In the genomic region with DNA sequence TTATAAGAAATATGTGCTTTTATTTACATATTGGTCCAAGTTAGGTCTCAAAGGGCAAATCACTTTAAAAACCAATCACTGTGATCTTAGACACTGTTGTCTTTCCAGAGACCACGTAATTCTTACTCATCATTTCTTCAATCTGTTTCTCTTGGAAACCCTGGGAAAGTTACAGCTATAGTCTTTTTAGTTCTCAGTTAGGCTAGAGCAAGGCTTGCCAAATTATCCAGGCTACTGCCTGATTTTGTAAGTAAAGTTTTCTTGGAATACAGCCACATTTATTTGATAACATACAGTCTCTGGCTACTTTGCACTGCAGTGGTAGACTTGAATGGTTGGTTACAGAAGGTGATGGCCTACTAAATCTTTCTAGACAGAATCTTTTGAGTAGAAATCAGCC, we compare ENCODE assay signal across 15 cellular contexts.
DNase-seq lines count a peak whose midpoint lies in the region; ATAC-seq and TF ChIP-seq lines count a peak whose summit lies in the region.
"Had no signal": no experiment of that assay in that cellular context is flagged by ENCODE, and none has a peak within 500 bp of the region (broad histone marks: within the 10 kb centered on the region; RNA-seq: fewer than 3 reads in every experiment).

No MANE protein-coding gene starts in this region.

- H3K27me3 Mint-ChIP-seq in progenitor cell of endocrine pancreas: no peaks in the 10 kb centered on the region
- H3K27me3 Mint-ChIP-seq: T-helper 17 cell had no signal

- peaks cover 24% of the 10 kb centered on the region for H3K36me3 Mint-ChIP-seq in progenitor cell of endocrine pancreas (ENCODE audit: insufficient read depth)

- ATAC-seq in left ventricle myocardium superior: peak; percentile 86
- no peak for ATAC-seq in HG02870 (IDR thresholded peaks at IDR 0.05; ENCODE audit: unreplicated experiment)
- ATAC-seq: T-helper 17 cell had no signal

- no peaks in the 10 kb centered on the region for H3K79me2 ChIP-seq in ACC112 (ENCODE audit: control insufficient read depth, insufficient read depth, low read length, unreplicated experiment)
- H3K79me2 ChIP-seq: hepatocyte had no signal

- no peak overlapping the region for H3K4me3 ChIP-seq in ACC112 (ENCODE audit: low read depth, low read length)
- H3K4me3 ChIP-seq in astrocyte of the spinal cord (ENCODE audit: low read depth, low read length): no peak overlapping the region
- H3K4me3 ChIP-seq: hepatocyte, prostate gland, suprapubic skin had no signal

- H3K4me1 Mint-ChIP-seq in progenitor cell of endocrine pancreas (ENCODE audit: low read depth): no peaks in the 10 kb centered on the region

- no peak overlapping the region for H2AFZ ChIP-seq in ACC112 (ENCODE audit: low read length, unreplicated experiment)
- H2AFZ ChIP-seq: hepatocyte had no signal

- no peaks in the 10 kb centered on the region for H3K36me3 ChIP-seq in ACC112 (ENCODE audit: insufficient read depth, low read length)
- H3K36me3 ChIP-seq: prostate gland had no signal

- H3K9me3 Mint-ChIP-seq in progenitor cell of endocrine pancreas (ENCODE audit: low read depth): peaks cover 30% of the 10 kb centered on the region

- H3K4me1 ChIP-seq in ACC112 (ENCODE audit: control insufficient read depth, insufficient read depth, low read length, unreplicated experiment): peaks cover 7% of the 10 kb centered on the region
- H3K4me1 ChIP-seq: prostate gland, suprapubic skin had no signal

- H3K4me3 Mint-ChIP-seq in progenitor cell of endocrine pancreas (ENCODE audit: low read depth): no peak overlapping the region
- H3K4me3 Mint-ChIP-seq: activated naive CD4-positive, alpha-beta T cell treated with anti-CD3 and anti-CD28 coated beads for 36 hours; T-helper 17 cell had no signal

- H3K27me3 ChIP-seq in ACC112 (ENCODE audit: insufficient read depth, low read length): no peaks in the 10 kb centered on the region
- H3K27me3 ChIP-seq: hepatocyte, suprapubic skin had no signal

- H3K27ac ChIP-seq in ACC112 (ENCODE audit: low read depth, low read length): peak overlapping the region; percentile 41; the same call in 1 of the 2 replicates
- H3K27ac ChIP-seq: hepatocyte, prostate gland, suprapubic skin had no signal

- in situ Hi-C loops in astrocyte of the spinal cord (cut with HindIII; ENCODE audit: low sequenced_read_pairs): no loop called here

- intact Hi-C loops in left ventricle myocardium superior (cut with micrococcal nuclease): no loop called here

- TF ChIP-seq CTCF in astrocyte of the spinal cord (IDR thresholded peaks at IDR 0.05; ENCODE audit: low read depth, low read length) (no peak), progenitor cell of endocrine pancreas (IDR thresholded peaks at IDR 0.05; ENCODE audit: unreplicated experiment) (no peak)

- H3K27ac Mint-ChIP-seq in progenitor cell of endocrine pancreas: no peak overlapping the region
- H3K27ac Mint-ChIP-seq: activated naive CD4-positive, alpha-beta T cell treated with anti-CD3 and anti-CD28 coated beads for 36 hours; T-helper 17 cell had no signal

- DNase-seq in GM04504 (ENCODE audit: low read depth) (peak; percentile 66), astrocyte of the spinal cord (ENCODE audit: low read depth, low spot score) (peak; percentile 86), left ventricle myocardium superior (no peak), RKO (ENCODE audit: low spot score) (no peak), progenitor cell of endocrine pancreas (ENCODE audit: low spot score, unreplicated experiment) (no peak), NCI-H345 treated with DMSO at 0.1 percent for 48 hours (lab: John Stamatoyannopoulos, UW; ENCODE audit: unreplicated experiment) (no peak)
- DNase-seq: activated CD4-positive, CD25-positive, alpha-beta regulatory T cell treated with anti-CD3 and anti-CD28 coated beads, Interleukin-2, amount 50 U/mL, for 72 hours; activated naive CD4-positive, alpha-beta T cell treated with anti-CD3 and anti-CD28 coated beads for 36 hours; Calu3; T-helper 17 cell had no signal

Comparison
In these comparisons a context has a peak if more than half of its experiments do, and no peak if none do; other contexts are left out.
1. DNase-seq: peak in GM04504 (single experiment) and astrocyte of the spinal cord (single experiment); none in left ventricle myocardium superior (single experiment), RKO (single experiment), progenitor cell of endocrine pancreas (single experiment) and NCI-H345 treated with DMSO at 0.1 percent for 48 hours (single experiment).